2 cellular contexts compared by ENCODE assay signal in genomic region chr11:16779436-16779835, GRCh38.
TF ChIP-seq lines count a peak whose summit lies in the region.

No MANE protein-coding gene starts in this region.

TF ChIP-seq in GM23338, 12 proteins besides CTCF, POLR2A, EP300 and RAD21 (continued from another document):
- TF ChIP-seq, protein P1, sequence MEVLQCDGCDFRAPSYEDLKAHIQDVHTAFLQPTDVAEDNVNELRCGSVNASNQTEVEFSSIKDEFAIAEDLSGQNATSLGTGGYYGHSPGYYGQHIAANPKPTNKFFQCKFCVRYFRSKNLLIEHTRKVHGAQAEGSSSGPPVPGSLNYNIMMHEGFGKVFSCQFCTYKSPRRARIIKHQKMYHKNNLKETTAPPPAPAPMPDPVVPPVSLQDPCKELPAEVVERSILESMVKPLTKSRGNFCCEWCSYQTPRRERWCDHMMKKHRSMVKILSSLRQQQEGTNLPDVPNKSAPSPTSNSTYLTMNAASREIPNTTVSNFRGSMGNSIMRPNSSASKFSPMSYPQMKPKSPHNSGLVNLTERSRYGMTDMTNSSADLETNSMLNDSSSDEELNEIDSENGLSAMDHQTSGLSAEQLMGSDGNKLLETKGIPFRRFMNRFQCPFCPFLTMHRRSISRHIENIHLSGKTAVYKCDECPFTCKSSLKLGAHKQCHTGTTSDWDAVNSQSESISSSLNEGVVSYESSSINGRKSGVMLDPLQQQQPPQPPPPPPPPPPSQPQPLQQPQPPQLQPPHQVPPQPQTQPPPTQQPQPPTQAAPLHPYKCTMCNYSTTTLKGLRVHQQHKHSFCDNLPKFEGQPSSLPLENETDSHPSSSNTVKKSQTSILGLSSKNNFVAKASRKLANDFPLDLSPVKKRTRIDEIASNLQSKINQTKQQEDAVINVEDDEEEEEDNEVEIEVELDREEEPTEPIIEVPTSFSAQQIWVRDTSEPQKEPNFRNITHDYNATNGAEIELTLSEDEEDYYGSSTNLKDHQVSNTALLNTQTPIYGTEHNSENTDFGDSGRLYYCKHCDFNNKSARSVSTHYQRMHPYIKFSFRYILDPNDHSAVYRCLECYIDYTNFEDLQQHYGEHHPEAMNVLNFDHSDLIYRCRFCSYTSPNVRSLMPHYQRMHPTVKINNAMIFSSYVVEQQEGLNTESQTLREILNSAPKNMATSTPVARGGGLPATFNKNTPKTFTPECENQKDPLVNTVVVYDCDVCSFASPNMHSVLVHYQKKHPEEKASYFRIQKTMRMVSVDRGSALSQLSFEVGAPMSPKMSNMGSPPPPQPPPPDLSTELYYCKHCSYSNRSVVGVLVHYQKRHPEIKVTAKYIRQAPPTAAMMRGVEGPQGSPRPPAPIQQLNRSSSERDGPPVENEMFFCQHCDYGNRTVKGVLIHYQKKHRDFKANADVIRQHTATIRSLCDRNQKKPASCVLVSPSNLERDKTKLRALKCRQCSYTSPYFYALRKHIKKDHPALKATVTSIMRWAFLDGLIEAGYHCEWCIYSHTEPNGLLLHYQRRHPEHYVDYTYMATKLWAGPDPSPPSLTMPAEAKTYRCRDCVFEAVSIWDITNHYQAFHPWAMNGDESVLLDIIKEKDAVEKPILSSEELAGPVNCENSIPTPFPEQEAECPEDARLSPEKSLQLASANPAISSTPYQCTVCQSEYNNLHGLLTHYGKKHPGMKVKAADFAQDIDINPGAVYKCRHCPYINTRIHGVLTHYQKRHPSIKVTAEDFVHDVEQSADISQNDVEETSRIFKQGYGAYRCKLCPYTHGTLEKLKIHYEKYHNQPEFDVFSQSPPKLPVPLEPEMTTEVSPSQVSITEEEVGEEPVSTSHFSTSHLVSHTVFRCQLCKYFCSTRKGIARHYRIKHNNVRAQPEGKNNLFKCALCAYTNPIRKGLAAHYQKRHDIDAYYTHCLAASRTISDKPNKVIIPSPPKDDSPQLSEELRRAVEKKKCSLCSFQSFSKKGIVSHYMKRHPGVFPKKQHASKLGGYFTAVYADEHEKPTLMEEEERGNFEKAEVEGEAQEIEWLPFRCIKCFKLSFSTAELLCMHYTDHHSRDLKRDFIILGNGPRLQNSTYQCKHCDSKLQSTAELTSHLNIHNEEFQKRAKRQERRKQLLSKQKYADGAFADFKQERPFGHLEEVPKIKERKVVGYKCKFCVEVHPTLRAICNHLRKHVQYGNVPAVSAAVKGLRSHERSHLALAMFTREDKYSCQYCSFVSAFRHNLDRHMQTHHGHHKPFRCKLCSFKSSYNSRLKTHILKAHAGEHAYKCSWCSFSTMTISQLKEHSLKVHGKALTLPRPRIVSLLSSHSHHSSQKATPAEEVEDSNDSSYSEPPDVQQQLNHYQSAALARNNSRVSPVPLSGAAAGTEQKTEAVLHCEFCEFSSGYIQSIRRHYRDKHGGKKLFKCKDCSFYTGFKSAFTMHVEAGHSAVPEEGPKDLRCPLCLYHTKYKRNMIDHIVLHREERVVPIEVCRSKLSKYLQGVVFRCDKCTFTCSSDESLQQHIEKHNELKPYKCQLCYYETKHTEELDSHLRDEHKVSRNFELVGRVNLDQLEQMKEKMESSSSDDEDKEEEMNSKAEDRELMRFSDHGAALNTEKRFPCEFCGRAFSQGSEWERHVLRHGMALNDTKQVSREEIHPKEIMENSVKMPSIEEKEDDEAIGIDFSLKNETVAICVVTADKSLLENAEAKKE (CRISPR knock-in tag; IDR thresholded peaks at IDR 0.05) = no peak
- TF ChIP-seq POLR2AphosphoS5 (IDR thresholded peaks at IDR 0.05; ENCODE audit: low read depth) (no peak), STAT1 (IDR thresholded peaks at IDR 0.05; ENCODE audit: unreplicated experiment) (no peak), JUNB (IDR thresholded peaks at IDR 0.05; ENCODE audit: unreplicated experiment) (no peak), EZH2phosphoT487 (IDR thresholded peaks at IDR 0.05; ENCODE audit: unreplicated experiment) (no peak), EZH2 (IDR thresholded peaks at IDR 0.05; ENCODE audit: low read depth, unreplicated experiment) (no peak), NANOG (IDR thresholded peaks at IDR 0.05; ENCODE audit: borderline replicate concordance) (no peak), ZNF331 (CRISPR knock-in tag; IDR thresholded peaks at IDR 0.05; ENCODE audit: low read depth) (no peak), ZNF114 (CRISPR knock-in tag; IDR thresholded peaks at IDR 0.05) (no peak), ETS1 (IDR thresholded peaks at IDR 0.05) (no peak)
- TF ChIP-seq, protein P2, sequence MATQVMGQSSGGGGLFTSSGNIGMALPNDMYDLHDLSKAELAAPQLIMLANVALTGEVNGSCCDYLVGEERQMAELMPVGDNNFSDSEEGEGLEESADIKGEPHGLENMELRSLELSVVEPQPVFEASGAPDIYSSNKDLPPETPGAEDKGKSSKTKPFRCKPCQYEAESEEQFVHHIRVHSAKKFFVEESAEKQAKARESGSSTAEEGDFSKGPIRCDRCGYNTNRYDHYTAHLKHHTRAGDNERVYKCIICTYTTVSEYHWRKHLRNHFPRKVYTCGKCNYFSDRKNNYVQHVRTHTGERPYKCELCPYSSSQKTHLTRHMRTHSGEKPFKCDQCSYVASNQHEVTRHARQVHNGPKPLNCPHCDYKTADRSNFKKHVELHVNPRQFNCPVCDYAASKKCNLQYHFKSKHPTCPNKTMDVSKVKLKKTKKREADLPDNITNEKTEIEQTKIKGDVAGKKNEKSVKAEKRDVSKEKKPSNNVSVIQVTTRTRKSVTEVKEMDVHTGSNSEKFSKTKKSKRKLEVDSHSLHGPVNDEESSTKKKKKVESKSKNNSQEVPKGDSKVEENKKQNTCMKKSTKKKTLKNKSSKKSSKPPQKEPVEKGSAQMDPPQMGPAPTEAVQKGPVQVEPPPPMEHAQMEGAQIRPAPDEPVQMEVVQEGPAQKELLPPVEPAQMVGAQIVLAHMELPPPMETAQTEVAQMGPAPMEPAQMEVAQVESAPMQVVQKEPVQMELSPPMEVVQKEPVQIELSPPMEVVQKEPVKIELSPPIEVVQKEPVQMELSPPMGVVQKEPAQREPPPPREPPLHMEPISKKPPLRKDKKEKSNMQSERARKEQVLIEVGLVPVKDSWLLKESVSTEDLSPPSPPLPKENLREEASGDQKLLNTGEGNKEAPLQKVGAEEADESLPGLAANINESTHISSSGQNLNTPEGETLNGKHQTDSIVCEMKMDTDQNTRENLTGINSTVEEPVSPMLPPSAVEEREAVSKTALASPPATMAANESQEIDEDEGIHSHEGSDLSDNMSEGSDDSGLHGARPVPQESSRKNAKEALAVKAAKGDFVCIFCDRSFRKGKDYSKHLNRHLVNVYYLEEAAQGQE (IDR thresholded peaks at IDR 0.05; ENCODE audit: unreplicated experiment) = no peak

TF ChIP-seq in K562, 482 proteins besides CTCF, POLR2A, EP300 and RAD21 (continued from another document):
- TF ChIP-seq SPI1 (IDR thresholded peaks at IDR 0.05; ENCODE audit: borderline replicate concordance, low read depth, low read length) = peak; percentile 87
- TF ChIP-seq MYC (IDR thresholded peaks at IDR 0.05; ENCODE audit: low read depth, low read length) = 0 out of 2 replicates have a peak, but pooled peaks have one; percentile 10
- no peak for TF ChIP-seq MYC (CRISPR knock-in tag; IDR thresholded peaks at IDR 0.05; ENCODE audit: borderline replicate concordance, low read depth)
- TF ChIP-seq ZNF644 (tag; IDR thresholded peaks at IDR 0.05; ENCODE audit: low read depth) = no peak
- no peak for TF ChIP-seq SMAD2 (IDR thresholded peaks at IDR 0.05; ENCODE audit: low read depth, low read length)
